13 cellular contexts compared by ENCODE assay signal in genomic region chr3:160395297-160395696, GRCh38. TPM values are rescaled to one million over a fixed set of nuclear protein-coding genes. Genes with fewer than 3 reads are reported as not detected.
A peak's percentile ranks its signal among the peaks of the same experiment; 100 is the strongest.
DNase-seq lines count a peak whose midpoint lies in the region; TF ChIP-seq lines count a peak whose summit lies in the region.
"Had no signal": no experiment of that assay in that cellular context is flagged by ENCODE, and none has a peak within 500 bp of the region (broad histone marks: within the 10 kb centered on the region; RNA-seq: fewer than 3 reads in every experiment).

No MANE protein-coding gene starts in this region.

- DNase-seq in ELR (ENCODE audit: low read depth) (peak; percentile 63), MG63 (peak; percentile 83), astrocyte of the cerebellum (ENCODE audit: low read depth) (peak; percentile 84), lung microvascular endothelial cell (ENCODE audit: low read depth in 2 of 2) (peak; percentile 50 to 72), activated gamma-delta T cell treated with Interleukin-2 at 50 U/mL for 16 hours (no peak), H7 (no peak), epidermal melanocyte (ENCODE audit: insufficient read length, low spot score) (no peak)
- no peak for DNase-seq in activated CD4-positive, CD25-positive, alpha-beta regulatory T cell treated with anti-CD3 and anti-CD28 coated beads, Interleukin-2, amount 50 U/mL, for 72 hours
- DNase-seq: aorta, left ventricle myocardium superior, NCI-H2171 treated with DMSO at 0.1 percent for 48 hours had no signal

- H3K27me3 ChIP-seq in MG63 (no peaks in the 10 kb centered on the region), H7 (ENCODE audit: control insufficient read depth, insufficient read depth, low read length) (no peaks in the 10 kb centered on the region)
- H3K27me3 ChIP-seq: foreskin keratinocyte, upper lobe of left lung had no signal

- in situ Hi-C loops in astrocyte of the cerebellum (cut with HindIII; ENCODE audit: low sequenced_read_pairs), result no loop called here

- H3K9me3 ChIP-seq in MG63, result no peaks in the 10 kb centered on the region
- H3K9me3 ChIP-seq: upper lobe of left lung had no signal

- TF ChIP-seq CTCF in astrocyte of the cerebellum (IDR thresholded peaks at IDR 0.05; ENCODE audit: low read depth, low read length, missing control alignments), result no peak

- H3K36me3 ChIP-seq in MG63 (peaks cover 6% of the 10 kb centered on the region; the same call in 1 of the 2 replicates), H7 (replicated peaks; ENCODE audit: control insufficient read depth, insufficient read depth, low read length) (no peaks in the 10 kb centered on the region)
- H3K36me3 ChIP-seq: upper lobe of left lung had no signal

- H3K4me3 ChIP-seq in MG63, result no peak overlapping the region
- H3K4me3 ChIP-seq in astrocyte of the cerebellum (ENCODE audit: low read depth, low read length), result no peak overlapping the region
- no peak overlapping the region for H3K4me3 ChIP-seq in H7 (ENCODE audit: insufficient read depth, low read depth, low read length)
- H3K4me3 ChIP-seq: upper lobe of left lung had no signal

RNA-seq across cellular contexts. Expression of gene IFT80, which starts 3.7 kb away (rescaled TPM):
- total RNA-seq in MG63 (2014; rRNA removed; shearing (Covaris generic); ENCODE audit: low replicate concordance), result 22.9 and 30.8 TPM in 2 replicates
- total RNA-seq in lung microvascular endothelial cell, result 13.9 and 15.7 TPM in 2 replicates
- 19.9 and 28.1 TPM in 2 replicates for total RNA-seq in H7 (2014; rRNA removed; shearing (Covaris generic))

RNA-seq across cellular contexts. Expression of gene SMC4, which starts 4.2 kb away (rescaled TPM):
- total RNA-seq in MG63 (2014; rRNA removed; shearing (Covaris generic); ENCODE audit: low replicate concordance), result 97.7 and 253 TPM in 2 replicates
- total RNA-seq in lung microvascular endothelial cell, result 26.8 and 36.4 TPM in 2 replicates
- 71.9 and 109 TPM in 2 replicates for total RNA-seq in H7 (2014; rRNA removed; shearing (Covaris generic))

RNA-seq across cellular contexts. Expression of gene TRIM59, which starts 54.3 kb away (rescaled TPM):
- 4.2 and 8.9 TPM in 2 replicates for total RNA-seq in MG63 (2014; rRNA removed; shearing (Covaris generic); ENCODE audit: low replicate concordance)
- 9.9 and 13.1 TPM in 2 replicates for total RNA-seq in lung microvascular endothelial cell
- total RNA-seq in H7 (2014; rRNA removed; shearing (Covaris generic)), result 32.6 and 42.3 TPM in 2 replicates

Comparison
In these comparisons a context has a peak if more than half of its experiments do, and no peak if none do; other contexts are left out.
1. DNase-seq: peak in ELR (single experiment), MG63 (single experiment), astrocyte of the cerebellum (single experiment) and lung microvascular endothelial cell (2 of 2); none in activated gamma-delta T cell treated with Interleukin-2 at 50 U/mL for 16 hours (single experiment), H7 (single experiment), activated CD4-positive, CD25-positive, alpha-beta regulatory T cell treated with anti-CD3 and anti-CD28 coated beads, Interleukin-2, amount 50 U/mL, for 72 hours (single experiment) and epidermal melanocyte (single experiment).